24 cellular contexts compared by ENCODE assay signal in genomic region chr19:43612374-43612773, GRCh38. TPM values are rescaled to one million over a fixed set of nuclear protein-coding genes. Genes with fewer than 3 reads are reported as not detected.
"Had no signal": no experiment of that assay in that cellular context is flagged by ENCODE, and none has a peak within 500 bp of the region (broad histone marks: within the 10 kb centered on the region; RNA-seq: fewer than 3 reads in every experiment).

No MANE protein-coding gene starts in this region.

- H3K4me3 ChIP-seq: body of pancreas, colonic mucosa, dorsolateral prefrontal cortex, gastroesophageal sphincter, left ventricle myocardium inferior, stomach, suprapubic skin, tibial nerve had no signal

- H3K9me3 Mint-ChIP-seq: activated naive CD4-positive, alpha-beta T cell treated with anti-CD3 and anti-CD28 coated beads for 36 hours; activated T-cell treated with anti-CD3 and anti-CD28 coated beads, Interleukin-2, amount 50 U/mL, for 24 hours; stimulated activated memory B cell treated with anti-CD40 and anti-IgM and Interleukin-4, amounts not matched to agents 10 μg/mL and 1 μg/mL and 100 μg/mL, for 72 hours; T-cell had no signal

- H3K27ac ChIP-seq: body of pancreas, colonic mucosa, epithelial cell of prostate, gastroesophageal sphincter, left ventricle myocardium inferior, stomach, suprapubic skin, tibial nerve had no signal

- H3K27ac Mint-ChIP-seq: activated naive CD4-positive, alpha-beta T cell treated with anti-CD3 and anti-CD28 coated beads for 36 hours; T-cell had no signal

- H3K4me1 ChIP-seq: colonic mucosa, left ventricle myocardium inferior had no signal

- H3K36me3 ChIP-seq: colonic mucosa had no signal

- DNase-seq: activated CD4-positive, alpha-beta T cell treated with anti-CD3 and anti-CD28 coated beads for 1 hour; activated CD4-positive, alpha-beta T cell treated with anti-CD3 and anti-CD28 coated beads, Interleukin-2, amount 50 U/mL, for 1 hour; activated CD8-positive, alpha-beta memory T cell treated with anti-CD3 and anti-CD28 coated beads, Interleukin-2, amount 50 U/mL, for 4 hours; activated effector memory CD4-positive, alpha-beta T cell treated with Interleukin-2 at 50 U/mL for 16 hours; activated naive CD4-positive, alpha-beta T cell treated with anti-CD3 and anti-CD28 coated beads for 36 hours; activated T-cell treated with anti-CD3 and anti-CD28 coated beads, Interleukin-2, amount 50 U/mL, for 24 hours; anterior cingulate cortex; body of pancreas; colonic mucosa; dorsolateral prefrontal cortex; head of caudate nucleus; hypothalamus; left ventricle myocardium inferior; occipital lobe; small intestine; stimulated activated CD4-positive, alpha-beta T cell treated with anti-CD3 and anti-CD28 coated beads, Interleukin-2, amount 100 ng/mL, for 24 hours; stomach; T-cell had no signal

- H3K9me3 ChIP-seq: body of pancreas, colonic mucosa, gastroesophageal sphincter, left ventricle myocardium inferior, stomach, suprapubic skin, tibial nerve had no signal

- H3K27me3 Mint-ChIP-seq: activated T-cell treated with anti-CD3 and anti-CD28 coated beads, Interleukin-2, amount 50 U/mL, for 24 hours; stimulated activated memory B cell treated with anti-CD40 and anti-IgM and Interleukin-4, amounts not matched to agents 10 μg/mL and 1 μg/mL and 100 μg/mL, for 72 hours; T-cell had no signal

- H3K4me3 Mint-ChIP-seq: activated naive CD4-positive, alpha-beta T cell treated with anti-CD3 and anti-CD28 coated beads for 36 hours; activated T-cell treated with anti-CD3 and anti-CD28 coated beads, Interleukin-2, amount 50 U/mL, for 24 hours; stimulated activated memory B cell treated with anti-CD40 and anti-IgM and Interleukin-4, amounts not matched to agents 10 μg/mL and 1 μg/mL and 100 μg/mL, for 72 hours; T-cell had no signal

RNA-seq across cellular contexts. Expression of gene SRRM5, which starts 0.5 kb away (rescaled TPM):
- total RNA-seq: occipital lobe, stomach, urinary bladder had no signal
